1 cellular context compared by ENCODE assay signal in the genomic region with DNA sequence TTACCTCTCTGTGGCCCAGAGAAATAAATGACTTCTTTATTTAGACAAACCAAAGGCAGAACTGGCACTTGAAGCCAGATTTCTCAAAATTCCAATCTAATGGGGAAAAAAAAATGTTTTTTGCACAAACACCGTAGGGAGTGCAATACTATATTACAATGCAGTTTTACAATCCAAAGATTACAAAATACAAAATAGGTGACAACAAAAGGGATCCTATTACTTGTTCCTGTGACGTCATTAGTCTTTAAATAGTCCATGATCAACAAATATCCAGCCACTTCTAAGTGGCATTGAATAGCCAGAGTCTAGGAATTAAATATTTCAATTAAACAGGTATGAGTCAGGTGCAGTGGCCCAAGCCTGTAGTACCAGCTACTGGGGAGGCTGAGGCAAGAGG.
TF ChIP-seq lines count a peak whose summit lies in the region.

No MANE protein-coding gene starts in this region.

TF ChIP-seq in neural cell, 6 proteins besides CTCF, POLR2A, EP300 and RAD21:
- TF ChIP-seq, protein P1, sequence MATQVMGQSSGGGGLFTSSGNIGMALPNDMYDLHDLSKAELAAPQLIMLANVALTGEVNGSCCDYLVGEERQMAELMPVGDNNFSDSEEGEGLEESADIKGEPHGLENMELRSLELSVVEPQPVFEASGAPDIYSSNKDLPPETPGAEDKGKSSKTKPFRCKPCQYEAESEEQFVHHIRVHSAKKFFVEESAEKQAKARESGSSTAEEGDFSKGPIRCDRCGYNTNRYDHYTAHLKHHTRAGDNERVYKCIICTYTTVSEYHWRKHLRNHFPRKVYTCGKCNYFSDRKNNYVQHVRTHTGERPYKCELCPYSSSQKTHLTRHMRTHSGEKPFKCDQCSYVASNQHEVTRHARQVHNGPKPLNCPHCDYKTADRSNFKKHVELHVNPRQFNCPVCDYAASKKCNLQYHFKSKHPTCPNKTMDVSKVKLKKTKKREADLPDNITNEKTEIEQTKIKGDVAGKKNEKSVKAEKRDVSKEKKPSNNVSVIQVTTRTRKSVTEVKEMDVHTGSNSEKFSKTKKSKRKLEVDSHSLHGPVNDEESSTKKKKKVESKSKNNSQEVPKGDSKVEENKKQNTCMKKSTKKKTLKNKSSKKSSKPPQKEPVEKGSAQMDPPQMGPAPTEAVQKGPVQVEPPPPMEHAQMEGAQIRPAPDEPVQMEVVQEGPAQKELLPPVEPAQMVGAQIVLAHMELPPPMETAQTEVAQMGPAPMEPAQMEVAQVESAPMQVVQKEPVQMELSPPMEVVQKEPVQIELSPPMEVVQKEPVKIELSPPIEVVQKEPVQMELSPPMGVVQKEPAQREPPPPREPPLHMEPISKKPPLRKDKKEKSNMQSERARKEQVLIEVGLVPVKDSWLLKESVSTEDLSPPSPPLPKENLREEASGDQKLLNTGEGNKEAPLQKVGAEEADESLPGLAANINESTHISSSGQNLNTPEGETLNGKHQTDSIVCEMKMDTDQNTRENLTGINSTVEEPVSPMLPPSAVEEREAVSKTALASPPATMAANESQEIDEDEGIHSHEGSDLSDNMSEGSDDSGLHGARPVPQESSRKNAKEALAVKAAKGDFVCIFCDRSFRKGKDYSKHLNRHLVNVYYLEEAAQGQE (IDR thresholded peaks at IDR 0.05; ENCODE audit: borderline replicate concordance): no peak
- no peak for TF ChIP-seq POLR2AphosphoS5 (IDR thresholded peaks at IDR 0.05)
- no peak for TF ChIP-seq MXI1 (conservative IDR thresholded peaks at IDR 0.05; ENCODE audit: poor library complexity, severe bottlenecking)
- TF ChIP-seq TAF1 (IDR thresholded peaks at IDR 0.05; ENCODE audit: low read depth): no peak
- no peak for TF ChIP-seq EZH2 (IDR thresholded peaks at IDR 0.05; ENCODE audit: borderline replicate concordance, insufficient read depth, low read length, poor library complexity, severe bottlenecking)
- TF ChIP-seq SMC3 (conservative IDR thresholded peaks at IDR 0.05; ENCODE audit: poor library complexity): no peak
TF ChIP-seq in neural cell: peak in this region for 0.
